Comparison of ENCODE assay signal across 18 cellular contexts in the genomic region with DNA sequence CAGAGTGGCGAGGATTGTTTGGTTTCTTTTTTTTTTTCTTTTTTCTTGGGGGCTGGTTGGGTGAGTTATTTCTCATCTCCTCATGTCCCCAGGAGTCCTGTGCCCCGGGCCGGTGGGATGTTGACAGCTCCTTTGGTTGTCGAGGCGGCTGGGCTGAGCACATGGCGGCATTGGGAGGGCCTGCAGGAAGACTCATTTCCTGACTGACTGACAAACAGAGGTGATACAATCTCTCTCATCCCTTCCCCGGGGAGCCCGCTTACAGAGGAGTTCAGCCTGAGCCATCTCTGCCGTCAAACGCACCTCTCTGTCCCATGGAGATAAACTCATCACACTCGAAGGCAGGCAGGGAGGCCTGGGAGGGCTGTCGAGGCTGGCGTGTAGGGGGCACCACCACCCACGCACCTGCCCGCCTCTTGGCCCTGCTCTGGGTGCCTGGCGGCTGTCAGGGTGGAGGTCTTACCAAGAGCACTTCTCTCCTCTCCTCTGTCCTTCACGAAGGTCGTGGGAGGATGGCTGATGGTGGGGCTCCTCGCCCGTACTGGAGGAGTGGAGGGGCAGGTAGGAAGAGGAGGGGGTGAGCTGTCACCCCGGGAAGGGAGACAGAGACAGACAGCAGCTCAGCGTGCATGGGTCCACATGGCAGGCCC.
"Had no signal": no experiment of that assay in that cellular context is flagged by ENCODE, and none has a peak within 500 bp of the region (broad histone marks: within the 10 kb centered on the region; RNA-seq: fewer than 3 reads in every experiment).

No MANE protein-coding gene starts in this region.

- H3K27me3 ChIP-seq: ascending aorta had no signal

- H3K4me3 ChIP-seq: ascending aorta had no signal

- H3K4me3 Mint-ChIP-seq: activated CD4-positive, alpha-beta T cell treated with anti-CD3 and anti-CD28 coated beads, Interleukin-2, amount 10 ng/mL, durations not matched to agents 7 days and 5 days; activated T-cell treated with anti-CD3 and anti-CD28 coated beads, Interleukin-2, amount 50 U/mL, for 4 hours; nephron had no signal

- H3K27ac ChIP-seq: ascending aorta had no signal

- H3K9me3 ChIP-seq: ascending aorta had no signal

- H3K9me3 Mint-ChIP-seq: activated CD4-positive, alpha-beta T cell treated with anti-CD3 and anti-CD28 coated beads, Interleukin-2, amount 10 ng/mL, durations not matched to agents 7 days and 5 days; activated T-cell treated with anti-CD3 and anti-CD28 coated beads, Interleukin-2, amount 50 U/mL, for 4 hours had no signal

- FAIRE-seq: endometrium had no signal

- H3K27me3 Mint-ChIP-seq: activated CD4-positive, alpha-beta T cell treated with anti-CD3 and anti-CD28 coated beads, Interleukin-2, amount 10 ng/mL, durations not matched to agents 7 days and 5 days had no signal

- DNase-seq: activated CD4-positive, alpha-beta T cell treated with anti-CD3 and anti-CD28 coated beads, Interleukin-2, amount 10 ng/mL, durations not matched to agents 7 days and 5 days; activated CD8-positive, alpha-beta memory T cell treated with anti-CD3 and anti-CD28 coated beads, Interleukin-2, amount 50 U/mL, for 4 hours; activated naive CD4-positive, alpha-beta T cell treated with anti-CD3 and anti-CD28 coated beads, Interleukin-2, amount 50 U/mL, for 16 hours; activated T-cell treated with anti-CD3 and anti-CD28 coated beads, Interleukin-2, amount 50 U/mL, for 4 hours; cortex of kidney; erythroblast; foreskin melanocyte; kidney glomerular epithelial cell; nucleus accumbens; stimulated activated CD4-positive, alpha-beta T cell treated with anti-CD3 and anti-CD28 coated beads, Interleukin-1b, Interleukin-23, amount 100 ng/mL, for 48 hours; stimulated activated CD8-positive, alpha-beta memory T cell treated with anti-CD3 and anti-CD28 coated beads, Interleukin-4, amount 100 ng/mL, for 48 hours; stimulated activated naive CD4-positive, alpha-beta T cell; T-helper 1 cell; T1000 had no signal

- H3K27ac Mint-ChIP-seq: activated CD4-positive, alpha-beta T cell treated with anti-CD3 and anti-CD28 coated beads, Interleukin-2, amount 10 ng/mL, durations not matched to agents 7 days and 5 days; nephron had no signal

- H3K36me3 ChIP-seq: ascending aorta had no signal

- H3K4me1 Mint-ChIP-seq: activated CD4-positive, alpha-beta T cell treated with anti-CD3 and anti-CD28 coated beads, Interleukin-2, amount 10 ng/mL, durations not matched to agents 7 days and 5 days had no signal

- ATAC-seq: activated CD4-positive, CD25-positive, alpha-beta regulatory T cell treated with anti-CD3 and anti-CD28 coated beads, Interleukin-2, amount 50 U/mL, for 24 hours; activated T-cell treated with anti-CD3 and anti-CD28 coated beads, Interleukin-2, amount 50 U/mL, for 4 hours had no signal

- H3K4me1 ChIP-seq: ascending aorta had no signal
